Comparison of ENCODE assay signal across 8 cellular contexts in genomic region chr14:46250113-46250703, GRCh38.
DNase-seq lines count a peak whose midpoint lies in the region; ATAC-seq, FAIRE-seq and TF ChIP-seq lines count a peak whose summit lies in the region.

No MANE protein-coding gene starts in this region.

- H3K36me3 ChIP-seq in BE2C (no peaks in the 10 kb centered on the region), keratinocyte (ENCODE audit: control insufficient read depth in 2 of 2, extremely low read depth in 1 of 2, insufficient read depth in 2 of 2, low read length in 2 of 2) (no peaks in the 10 kb centered on the region)

- H3K27me3 ChIP-seq in BE2C (no peaks in the 10 kb centered on the region), keratinocyte (ENCODE audit: control insufficient read depth, extremely low read depth, insufficient read depth, low read length) (no peaks in the 10 kb centered on the region)

- ATAC-seq in GM18511 (IDR thresholded peaks at IDR 0.05; ENCODE audit: unreplicated experiment) = no peak

- H3K9me3 ChIP-seq in BE2C (no peaks in the 10 kb centered on the region), keratinocyte (ENCODE audit: control insufficient read depth, low read depth, low read length) (no peaks in the 10 kb centered on the region)

- dilution Hi-C loops in keratinocyte (cut with MboI; ENCODE audit: extremely low pct_ligation_motif_present, low sequenced_read_pairs) = no loop called here

- no peak overlapping the region for H2AFZ ChIP-seq in keratinocyte (ENCODE audit: control insufficient read depth, low read length)

- TF ChIP-seq CTCF in BE2C (IDR thresholded peaks at IDR 0.05; ENCODE audit: low read depth, low read length) = peak; percentile 82
- TF ChIP-seq CTCF in keratinocyte (optimal IDR thresholded peaks at IDR 0.05 in 1 of 3, IDR thresholded peaks at IDR 0.05 in 1 of 3, conservative IDR thresholded peaks at IDR 0.05 in 1 of 3; ENCODE audit: extremely low read depth in 1 of 3, insufficient read depth in 2 of 3, low read length in 3 of 3) = peak in 2 of 3 experiments; percentile 52 to 54

- H3K79me2 ChIP-seq in keratinocyte (ENCODE audit: control insufficient read depth, insufficient read depth, low read length) = no peaks in the 10 kb centered on the region

- H3K4me1 ChIP-seq in BE2C (peaks cover 9% of the 10 kb centered on the region), keratinocyte (ENCODE audit: control insufficient read depth, extremely low read depth, insufficient read depth, low read length) (no peaks in the 10 kb centered on the region)

- no peak overlapping the region for H3K27ac ChIP-seq in keratinocyte (ENCODE audit: control insufficient read depth, insufficient read depth, low read length)

- FAIRE-seq in keratinocyte (lab: Jason Lieb, UNC) = no peak

- no peaks in the 10 kb centered on the region for H4K20me1 ChIP-seq in keratinocyte (ENCODE audit: control insufficient read depth, extremely low read depth, insufficient read depth, low read length)

- H3K4me3 ChIP-seq in BE2C (ENCODE audit: low read depth, low read length) = no peak overlapping the region
- H3K4me3 ChIP-seq in keratinocyte (ENCODE audit: control insufficient read depth in 2 of 3, extremely low read depth in 1 of 3, insufficient read depth in 2 of 3, low read depth in 1 of 3, low read length in 3 of 3) = no peak overlapping the region

- peak; percentile 24 for DNase-seq in BE2C
- DNase-seq in HCEC 1CT = peak; percentile 1
- peak; percentile 2 to 42 for DNase-seq in SW 1271 (lab: John Stamatoyannopoulos, UW)
- DNase-seq in keratinocyte (ENCODE audit: low read depth, low spot score) = no peak
- DNase-seq in cerebellar cortex (ENCODE audit: low spot score) = no peak
- no peak for DNase-seq in T-helper 1 cell
- DNase-seq in amniotic stem cell (lab: John Stamatoyannopoulos, UW) = no peak

- H3K4me2 ChIP-seq in keratinocyte (ENCODE audit: control insufficient read depth, extremely low read depth, insufficient read depth, low read depth, low read length) = no peak overlapping the region

- no peaks in the 10 kb centered on the region for H3K9me1 ChIP-seq in keratinocyte (ENCODE audit: control insufficient read depth, extremely low read depth, insufficient read depth, low read length)

- no peak overlapping the region for H3K9ac ChIP-seq in keratinocyte (ENCODE audit: control insufficient read depth, extremely low read depth, insufficient read depth, low read length)

Comparison
In these comparisons a context has a peak if more than half of its experiments do, and no peak if none do; other contexts are left out.
1. DNase-seq: peak in BE2C (single experiment), HCEC 1CT (single experiment) and SW 1271 (2 of 2); none in keratinocyte (single experiment), cerebellar cortex (single experiment), T-helper 1 cell (0 of 5) and amniotic stem cell (single experiment).